Comparison of ENCODE assay signal across 21 cellular contexts in the genomic region with DNA sequence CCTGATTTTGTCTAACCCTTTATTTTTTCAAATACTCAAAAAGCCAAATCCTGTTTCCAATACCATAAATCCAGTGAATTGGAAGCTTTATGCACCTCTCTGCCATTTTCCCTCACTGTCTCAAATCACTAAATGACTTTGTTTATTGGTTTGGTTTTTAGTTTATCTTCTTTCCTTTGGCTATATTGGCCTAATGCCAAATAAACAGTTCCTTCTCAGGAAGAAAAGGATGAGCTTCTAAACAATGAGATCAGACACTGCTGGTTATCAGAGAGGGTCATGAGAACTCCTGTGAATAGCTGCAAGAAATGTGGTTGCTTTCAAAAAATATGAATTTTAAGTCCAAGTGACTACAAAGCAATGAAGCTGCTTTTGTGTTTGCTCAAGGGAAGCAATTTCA.
"Had no signal": no experiment of that assay in that cellular context is flagged by ENCODE, and none has a peak within 500 bp of the region (broad histone marks: within the 10 kb centered on the region; RNA-seq: fewer than 3 reads in every experiment).

No MANE protein-coding gene starts in this region.

- H3K36me3 Mint-ChIP-seq: immature natural killer cell; naive thymus-derived CD8-positive, alpha-beta T cell; stimulated activated memory B cell treated with anti-CD40 and anti-IgM and Interleukin-4, amounts not matched to agents 10 μg/mL and 1 μg/mL and 100 μg/mL, for 72 hours had no signal

- H3K27ac Mint-ChIP-seq: effector memory CD8-positive, alpha-beta T cell; immature natural killer cell; naive thymus-derived CD8-positive, alpha-beta T cell; nephron progenitor cell; stimulated activated memory B cell treated with anti-CD40 and anti-IgM and Interleukin-4, amounts not matched to agents 10 μg/mL and 1 μg/mL and 100 μg/mL, for 72 hours had no signal

- FAIRE-seq: endometrium, frontal cortex, urothelium cell line had no signal

- DNase-seq: cortex of kidney; effector memory CD8-positive, alpha-beta T cell; hypothalamus; immature natural killer cell; islet precursor cell; left ventricle myocardium superior; lower lobe of right lung; naive thymus-derived CD8-positive, alpha-beta T cell; nephron progenitor cell; nucleus accumbens; psoas muscle; right cardiac atrium; sigmoid colon; stimulated activated CD4-positive, alpha-beta T cell treated with anti-CD3 and anti-CD28 coated beads, Interleukin-2, amount 100 ng/mL, for 24 hours; stimulated activated CD4-positive, alpha-beta T cell treated with anti-CD3 and anti-CD28 coated beads, Interleukin-4, amount 100 ng/mL, for 24 hours; stimulated activated naive CD8-positive, alpha-beta T cell treated with anti-CD3 and anti-CD28 coated beads, Interleukin-15, Interleukin-2, amounts not matched to agents 100 U/mL and 50 U/mL, for 24 hours; upper lobe of left lung had no signal

- H3K9me3 Mint-ChIP-seq: nephron progenitor cell; stimulated activated memory B cell treated with anti-CD40 and anti-IgM and Interleukin-4, amounts not matched to agents 10 μg/mL and 1 μg/mL and 100 μg/mL, for 72 hours had no signal

- H3K4me1 Mint-ChIP-seq: immature natural killer cell; naive thymus-derived CD8-positive, alpha-beta T cell; stimulated activated memory B cell treated with anti-CD40 and anti-IgM and Interleukin-4, amounts not matched to agents 10 μg/mL and 1 μg/mL and 100 μg/mL, for 72 hours had no signal

- H3K27me3 Mint-ChIP-seq: effector memory CD8-positive, alpha-beta T cell had no signal

- H3K4me3 Mint-ChIP-seq: effector memory CD8-positive, alpha-beta T cell; immature natural killer cell; naive thymus-derived CD8-positive, alpha-beta T cell; nephron progenitor cell; stimulated activated memory B cell treated with anti-CD40 and anti-IgM and Interleukin-4, amounts not matched to agents 10 μg/mL and 1 μg/mL and 100 μg/mL, for 72 hours had no signal
